1 cellular context compared by ENCODE assay signal in genomic region chr16:11372073-11372923, GRCh38.
TF ChIP-seq lines count a peak whose summit lies in the region.

No MANE protein-coding gene starts in this region.

TF ChIP-seq in WTC11, 78 proteins besides CTCF, POLR2A, EP300 and RAD21 (continued from another document):
- TF ChIP-seq ATF6 (CRISPR knock-in tag; IDR thresholded peaks at IDR 0.05) (no peak), MLX (CRISPR knock-in tag; IDR thresholded peaks at IDR 0.05) (no peak)
